29 cellular contexts compared by ENCODE assay signal in the genomic region with DNA sequence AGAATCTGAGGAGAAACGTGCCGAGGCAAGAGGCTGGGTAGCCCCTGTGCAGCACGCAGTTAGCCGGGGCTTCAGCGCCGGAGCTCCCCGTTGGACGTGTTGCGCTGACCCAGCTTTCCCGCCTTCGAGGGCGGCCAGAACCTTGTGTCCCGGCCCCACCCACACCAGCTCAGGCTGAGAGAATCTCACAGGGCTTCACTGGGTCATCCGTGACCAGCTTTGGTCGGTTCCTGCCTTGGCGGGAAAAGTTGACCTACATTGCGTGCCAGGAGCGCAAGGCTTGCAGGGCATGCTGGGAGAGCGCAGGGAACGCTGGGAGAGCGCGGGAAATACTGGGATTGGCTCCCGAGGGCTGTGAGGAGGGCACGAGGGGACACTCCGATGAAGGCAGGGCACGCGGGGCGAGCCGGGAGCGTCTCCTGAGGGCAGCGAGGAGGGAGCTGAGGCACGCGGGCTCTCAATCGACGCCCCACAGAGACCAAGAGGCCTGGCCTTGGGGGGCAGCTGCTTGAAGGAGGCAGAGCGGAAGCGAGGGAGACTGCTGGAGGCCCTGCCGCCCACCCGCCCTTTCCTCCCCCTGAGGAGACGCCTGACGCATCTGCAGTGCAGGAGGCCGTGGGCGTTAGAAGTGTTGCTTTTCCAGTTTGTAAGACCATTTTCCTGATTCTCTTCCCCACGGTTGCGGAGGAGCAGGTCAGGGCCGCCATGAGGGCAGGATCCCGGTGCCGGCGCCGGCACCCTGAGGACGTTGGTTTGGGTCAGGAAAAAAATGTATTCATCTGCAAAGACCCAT. TPM values are rescaled to one million over a fixed set of nuclear protein-coding genes. Genes with fewer than 3 reads are reported as not detected.
DNase-seq lines count a peak whose midpoint lies in the region; ATAC-seq and TF ChIP-seq lines count a peak whose summit lies in the region.
"Had no signal": no experiment of that assay in that cellular context is flagged by ENCODE, and none has a peak within 500 bp of the region (broad histone marks: within the 10 kb centered on the region; RNA-seq: fewer than 3 reads in every experiment).

A gene (plus strand): TSS at position 376 of the 793 bp plus-strand sequence. CDS start 2,027 bp downstream, outside the sequence.

- H3K27ac ChIP-seq in CD8-positive, alpha-beta T cell (ENCODE audit: low read depth, low read length) = no peak within 1 kb of the TSS
- H3K27ac ChIP-seq in IMR-90 (ENCODE audit: insufficient read depth, low read length) = peak within 1 kb of the TSS; percentile 78
- H3K27ac ChIP-seq in parathyroid adenoma = no peak within 1 kb of the TSS
- H3K27ac ChIP-seq: prostate gland, tibial nerve had no signal

- H3K23ac ChIP-seq in IMR-90 (ENCODE audit: low read depth, low read length) = no peak within 1 kb of the TSS

- peak within 1 kb of the TSS; percentile 83; the same call in 1 of the 2 replicates for H2AK5ac ChIP-seq in IMR-90 (ENCODE audit: low read depth, low read length)

- H3K9ac ChIP-seq in IMR-90 (ENCODE audit: low read depth, low read length) (no peak within 1 kb of the TSS), parathyroid adenoma (no peak within 1 kb of the TSS)

- H3K9me1 ChIP-seq in IMR-90 (ENCODE audit: insufficient read depth, low read length) = no peaks in the 10 kb centered on the region; the same call in 1 of the 2 replicates

- H3K4me2 ChIP-seq in IMR-90 (ENCODE audit: low read depth, low read length) = peak within 1 kb of the TSS; percentile 23
- H3K4me2 ChIP-seq in parathyroid adenoma (ENCODE audit: low read length) = no peak within 1 kb of the TSS

- no peak for ATAC-seq in CD8-positive, alpha-beta T cell
- ATAC-seq in IMR-90 (ENCODE audit: low read depth) = no peak
- no peak for ATAC-seq in HG03025 (IDR thresholded peaks at IDR 0.05; ENCODE audit: low FRiP score, unreplicated experiment)
- no peak for ATAC-seq in HG03457 (IDR thresholded peaks at IDR 0.05; ENCODE audit: unreplicated experiment)
- ATAC-seq: T-cell had no signal

- no peaks in the 10 kb centered on the region for H3K79me1 ChIP-seq in IMR-90 (ENCODE audit: low read depth in 1 of 2, low read length in 2 of 2)

- dilution Hi-C loops in IMR-90 (cut with HindIII; ENCODE audit: low sequenced_read_pairs, unreplicated experiment) = no loop called here

- H2AFZ ChIP-seq in IMR-90 (replicated peaks; ENCODE audit: low read length, poor library complexity) (peak within 1 kb of the TSS; percentile 5), parathyroid adenoma (peak within 1 kb of the TSS; percentile 41)

- peak within 1 kb of the TSS; percentile 53 for H3K18ac ChIP-seq in IMR-90 (ENCODE audit: low read depth, low read length)

- H3K4ac ChIP-seq in IMR-90 (ENCODE audit: low read depth, low read length) = peak within 1 kb of the TSS; percentile 59; the same call in 1 of the 2 replicates

- H3K36me3 Mint-ChIP-seq in CD8-positive, alpha-beta T cell = no peaks in the 10 kb centered on the region
- H3K36me3 Mint-ChIP-seq in glutamatergic neuron (ENCODE audit: unreplicated experiment) = peaks cover 10% of the 10 kb centered on the region
- H3K36me3 Mint-ChIP-seq: CD4-positive, CD25-positive, alpha-beta regulatory T cell; T-cell had no signal

- H3K9me3 ChIP-seq in CD8-positive, alpha-beta T cell (ENCODE audit: low read length) = no peaks in the 10 kb centered on the region
- H3K9me3 ChIP-seq in IMR-90 (ENCODE audit: control insufficient read depth, insufficient read depth, low read length) = no peaks in the 10 kb centered on the region; the same call in 1 of the 2 replicates
- H3K9me3 ChIP-seq in parathyroid adenoma (ENCODE audit: control insufficient read depth, low read length) = no peaks in the 10 kb centered on the region
- H3K9me3 ChIP-seq: prostate gland, tibial nerve had no signal

- TF ChIP-seq CTCF in CD8-positive, alpha-beta T cell (IDR thresholded peaks at IDR 0.05) = no peak
- TF ChIP-seq CTCF in IMR-90 (conservative IDR thresholded peaks at IDR 0.05; ENCODE audit: low read depth, low read length) (no peak), glutamatergic neuron (IDR thresholded peaks at IDR 0.05; ENCODE audit: partially characterized antibody, unreplicated experiment) (no peak), parathyroid adenoma (IDR thresholded peaks at IDR 0.05) (no peak)

- intact Hi-C loops in CD8-positive, alpha-beta T cell (cut with DNase I, micrococcal nuclease) = no loop called here
- intact Hi-C loops in IMR-90 (cut with micrococcal nuclease) = loop anchor here (5.0 kb wide), 1 partner anchor 63 kb away; no protein-coding TSS in a partner anchor

- peak within 1 kb of the TSS; percentile 37 for H4K91ac ChIP-seq in IMR-90 (ENCODE audit: insufficient read depth, low read depth, low read length)

- H3K27me3 Mint-ChIP-seq in CD8-positive, alpha-beta T cell (ENCODE audit: low read depth) = peaks cover 2% of the 10 kb centered on the region
- no peaks in the 10 kb centered on the region for H3K27me3 Mint-ChIP-seq in glutamatergic neuron (ENCODE audit: unreplicated experiment)
- H3K27me3 Mint-ChIP-seq: activated B cell treated with CpG ODN at 0.5 μM for 24 hours had no signal

- H2BK20ac ChIP-seq in IMR-90 (ENCODE audit: low read depth, low read length) = peak within 1 kb of the TSS; percentile 54

- H3K14ac ChIP-seq in IMR-90 (replicated peaks; ENCODE audit: low read depth, low read length) = no peak within 1 kb of the TSS

- H3K56ac ChIP-seq in IMR-90 (ENCODE audit: extremely low read depth, insufficient read depth, low read length) = peak within 1 kb of the TSS; percentile 2; the same call in 1 of the 2 replicates

- CTCF ChIA-PET in CD8-positive, alpha-beta T cell (lab: Charles Lee) = interaction anchor here (1.6 kb wide), 1 partner anchor 27 kb away, joined by 5 read pairs; no protein-coding TSS in a partner anchor
- CTCF ChIA-PET in IMR-90 (lab: Yijun Ruan, JAX) = no interaction called here

- H4K8ac ChIP-seq in IMR-90 (ENCODE audit: low read depth in 2 of 2, low read length in 2 of 2) = peak within 1 kb of the TSS in 1 of 2 experiments; percentile 49; a peak in 2 of 4 replicates

- H3K4me1 Mint-ChIP-seq in CD8-positive, alpha-beta T cell (ENCODE audit: low read depth) = no peaks in the 10 kb centered on the region
- peaks cover 10% of the 10 kb centered on the region for H3K4me1 Mint-ChIP-seq in glutamatergic neuron (ENCODE audit: low read depth, unreplicated experiment)
- H3K4me1 Mint-ChIP-seq: activated B cell treated with CpG ODN at 0.5 μM for 24 hours; CD4-positive, CD25-positive, alpha-beta regulatory T cell had no signal

- peak within 1 kb of the TSS; percentile 75 for H2BK5ac ChIP-seq in IMR-90 (ENCODE audit: low read depth, low read length, poor library complexity, severe bottlenecking)

- 96% methylated on average over 25 of the region's 51 CpGs; no CpG with 5 or more reads in 1 of the 2 experiments for WGBS in IMR-90 (ENCODE audit: extremely low coverage in 2 of 2, insufficient read length in 1 of 2), 2 experiments

- no TSS peak for BruUV-seq in IMR-90 (replicated peaks; lab: Mats Ljungman, UMichigan)

- no peak for DNase-seq in CD8-positive, alpha-beta T cell
- DNase-seq in IMR-90 = no peak
- no peak for DNase-seq in glutamatergic neuron
- DNase-seq in NCI-H446 (lab: John Stamatoyannopoulos, UW) = no peak
- DNase-seq: activated B cell treated with CpG ODN at 0.5 μM for 24 hours; activated CD4-positive, alpha-beta T cell treated with anti-CD3 and anti-CD28 coated beads, Interleukin-2, amount 10 ng/mL, durations not matched to agents 7 days and 5 days; activated effector memory CD4-positive, alpha-beta T cell treated with anti-CD3 and anti-CD28 coated beads, Interleukin-2, amount 50 U/mL, for 16 hours; activated T-cell treated with anti-CD3 and anti-CD28 coated beads, Interleukin-2, amount 50 U/mL, for 1 hour; caudate nucleus; CD4-positive, CD25-positive, alpha-beta regulatory T cell; cortex of kidney; erythroblast; GOT3; Karpas-422; mesendoderm; NCI-H1417 treated with DMSO at 0.1 percent for 48 hours; NCI-H2081; NCI-H748 treated with DMSO at 0.1 percent for 48 hours; stimulated activated CD4-positive, alpha-beta T cell treated with anti-CD3 and anti-CD28 coated beads, Interleukin-4, amount 100 ng/mL, for 24 hours; T-cell had no signal

- H3K9me3 Mint-ChIP-seq in CD8-positive, alpha-beta T cell = no peaks in the 10 kb centered on the region
- H3K9me3 Mint-ChIP-seq in glutamatergic neuron (ENCODE audit: unreplicated experiment) = peaks cover 6% of the 10 kb centered on the region
- H3K9me3 Mint-ChIP-seq: activated CD4-positive, alpha-beta T cell treated with anti-CD3 and anti-CD28 coated beads, Interleukin-2, amount 10 ng/mL, durations not matched to agents 7 days and 5 days; T-cell had no signal

- no peaks in the 10 kb centered on the region for H3K36me3 ChIP-seq in CD8-positive, alpha-beta T cell (ENCODE audit: insufficient read depth, low read length)
- H3K36me3 ChIP-seq in IMR-90 (ENCODE audit: control insufficient read depth, insufficient read depth, low read length) (no peaks in the 10 kb centered on the region), parathyroid adenoma (ENCODE audit: control insufficient read depth, insufficient read depth, low read length) (no peaks in the 10 kb centered on the region)
- H3K36me3 ChIP-seq: prostate gland, tibial nerve had no signal

- in situ Hi-C loops in IMR-90 (cut with MboI; ENCODE audit: low sequenced_read_pairs) = no loop called here

- no peak within 1 kb of the TSS for H3K4me3 ChIP-seq in CD8-positive, alpha-beta T cell (ENCODE audit: low read depth, low read length)
- H3K4me3 ChIP-seq in IMR-90 (ENCODE audit: insufficient read depth, low read depth, low read length) (no peak within 1 kb of the TSS), parathyroid adenoma (ENCODE audit: low read depth, low read length) (no peak within 1 kb of the TSS)
- H3K4me3 ChIP-seq: prostate gland, tibial nerve had no signal

- no peaks in the 10 kb centered on the region for H3K4me1 ChIP-seq in CD8-positive, alpha-beta T cell (ENCODE audit: insufficient read depth, low read length)
- H3K4me1 ChIP-seq in IMR-90 (ENCODE audit: control insufficient read depth, insufficient read depth, low read length) (peaks cover 5% of the 10 kb centered on the region), parathyroid adenoma (peaks cover 18% of the 10 kb centered on the region)
- H3K4me1 ChIP-seq: prostate gland had no signal

- H2BK120ac ChIP-seq in IMR-90 (ENCODE audit: low read depth, low read length) = peak within 1 kb of the TSS; percentile 67

- H2BK15ac ChIP-seq in IMR-90 (ENCODE audit: low read depth, low read length) = no peak within 1 kb of the TSS; the same call in 1 of the 3 replicates

- peak within 1 kb of the TSS; percentile 25 for H3K27ac Mint-ChIP-seq in CD8-positive, alpha-beta T cell
- H3K27ac Mint-ChIP-seq in glutamatergic neuron (ENCODE audit: unreplicated experiment) = peak within 1 kb of the TSS; percentile 71
- H3K27ac Mint-ChIP-seq: activated B cell treated with CpG ODN at 0.5 μM for 24 hours; activated CD4-positive, alpha-beta T cell treated with anti-CD3 and anti-CD28 coated beads, Interleukin-2, amount 10 ng/mL, durations not matched to agents 7 days and 5 days; T-cell had no signal

- H2AK9ac ChIP-seq in IMR-90 (replicated peaks; ENCODE audit: low read depth, low read length, poor library complexity) = no peak within 1 kb of the TSS

- POLR2A ChIA-PET in CD8-positive, alpha-beta T cell (lab: Charles Lee) = interaction anchor here (0.5 kb wide), 1 partner anchor 51 kb away, joined by 3 read pairs; no protein-coding TSS in a partner anchor
- POLR2A ChIA-PET in IMR-90 (lab: Charles Lee; ENCODE audit: unreplicated experiment) = no interaction called here

- no peak for TF ChIP-seq RAD21 in IMR-90 (IDR thresholded peaks at IDR 0.05; ENCODE audit: low read length)

- H3K79me2 ChIP-seq in parathyroid adenoma = no peaks in the 10 kb centered on the region

- no peaks in the 10 kb centered on the region for H3K27me3 ChIP-seq in CD8-positive, alpha-beta T cell (ENCODE audit: insufficient read depth, low read length)
- H3K27me3 ChIP-seq in IMR-90 (ENCODE audit: control insufficient read depth, insufficient read depth, low read length) = no peaks in the 10 kb centered on the region; the same call in 1 of the 2 replicates
- no peaks in the 10 kb centered on the region for H3K27me3 ChIP-seq in parathyroid adenoma (ENCODE audit: control insufficient read depth, insufficient read depth, low read length)
- H3K27me3 ChIP-seq: tibial nerve had no signal

- H4K5ac ChIP-seq in IMR-90 (ENCODE audit: low read depth, low read length) = peak within 1 kb of the TSS; percentile 44

- no peak for TF ChIP-seq POLR2A in IMR-90 (IDR thresholded peaks at IDR 0.05; ENCODE audit: low read depth, low read length)

- H3K4me3 Mint-ChIP-seq in CD8-positive, alpha-beta T cell = no peak within 1 kb of the TSS
- H3K4me3 Mint-ChIP-seq in glutamatergic neuron (ENCODE audit: unreplicated experiment) = peak within 1 kb of the TSS; percentile 23
- H3K4me3 Mint-ChIP-seq: activated B cell treated with CpG ODN at 0.5 μM for 24 hours; activated CD4-positive, alpha-beta T cell treated with anti-CD3 and anti-CD28 coated beads, Interleukin-2, amount 10 ng/mL, durations not matched to agents 7 days and 5 days; CD4-positive, CD25-positive, alpha-beta regulatory T cell; T-cell had no signal

- no peaks in the 10 kb centered on the region for H4K20me1 ChIP-seq in IMR-90 (ENCODE audit: insufficient read depth, low read length)

RNA-seq across cellular contexts. Expression of the gene that starts here (rescaled TPM):
- total RNA-seq in CD8-positive, alpha-beta T cell = not detected
- total RNA-seq in IMR-90 (2012; rRNA removed) = not detected in 2 replicates
- polyA plus RNA-seq in IMR-90 (2012; rRNA removed) = not detected in 2 replicates
- not detected in 2 replicates for polyA plus RNA-seq in IMR-90 (2012; cell fraction: cytosol; rRNA removed)
- not detected in 2 replicates for polyA plus RNA-seq in IMR-90 (2012; cell fraction: nucleus; rRNA removed; ENCODE audit: low replicate concordance)
- total RNA-seq in glutamatergic neuron (ENCODE audit: unreplicated experiment) = not detected
- total RNA-seq: activated B cell treated with CpG ODN at 0.5 μM for 24 hours; activated CD4-positive, alpha-beta T cell treated with anti-CD3 and anti-CD28 coated beads, Interleukin-2, amount 10 ng/mL, durations not matched to agents 7 days and 5 days; activated CD8-positive, alpha-beta memory T cell treated with anti-CD3 and anti-CD28 coated beads for 36 hours; CD4-positive, CD25-positive, alpha-beta regulatory T cell; glomerular endothelial cell; myocyte; sciatic nerve; T-cell; tibial nerve had no signal
- polyA plus RNA-seq: CD4-positive, CD25-positive, alpha-beta regulatory T cell had no signal
